9 cellular contexts compared by ENCODE assay signal in the genomic region with DNA sequence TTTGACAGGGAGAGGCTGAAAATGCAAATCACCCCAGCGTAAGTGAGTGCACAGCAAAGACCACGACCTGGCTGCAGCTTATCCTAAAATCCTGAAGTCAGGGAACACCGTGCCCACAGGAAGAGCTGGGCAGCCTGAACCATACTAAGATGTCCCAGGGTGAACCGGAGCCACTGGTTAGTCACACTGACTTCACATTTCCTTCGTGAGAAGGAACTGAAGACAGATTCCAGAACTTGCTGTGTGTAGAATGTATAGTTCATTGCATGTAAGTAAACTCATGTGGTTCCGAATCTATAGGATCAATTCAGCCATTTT.
A peak's percentile ranks its signal among the peaks of the same experiment; 100 is the strongest.
DNase-seq lines count a peak whose midpoint lies in the region; ATAC-seq and TF ChIP-seq lines count a peak whose summit lies in the region.
"Had no signal": no experiment of that assay in that cellular context is flagged by ENCODE, and none has a peak within 500 bp of the region (broad histone marks: within the 10 kb centered on the region; RNA-seq: fewer than 3 reads in every experiment).

No MANE protein-coding gene starts in this region.

- peaks cover 0 to 5% of the 10 kb centered on the region in 2 donors for H3K27me3 Mint-ChIP-seq in natural killer cell treated with Interleukin-12 subunit alpha and Interleukin-12 subunit beta and Interleukin-15 and Interleukin-18, amount 100 ng/mL, for 72 hours
- H3K27me3 Mint-ChIP-seq in natural killer cell (ENCODE audit: low read depth in 2 of 2) (no peaks in the 10 kb centered on the region), endodermal cell (ENCODE audit: insufficient read depth) (peaks cover 8% of the 10 kb centered on the region)
- H3K27me3 Mint-ChIP-seq in activated naive CD8-positive, alpha-beta T cell treated with anti-CD3 and anti-CD28 coated beads for 36 hours = peaks cover 8% of the 10 kb centered on the region
- H3K27me3 Mint-ChIP-seq: central memory CD8-positive, alpha-beta T cell had no signal

- H3K9ac ChIP-seq in endodermal cell (ENCODE audit: extremely low read depth, low read length, poor library complexity, severe bottlenecking) = no peak overlapping the region

- no peaks in the 10 kb centered on the region for H3K4me1 ChIP-seq in endodermal cell (ENCODE audit: control insufficient read depth, insufficient read depth, low read length)

- 78 to 84% methylated on average over 5 to 6 of the region's 6 CpGs for WGBS in endodermal cell (ENCODE audit: insufficient coverage in 1 of 2, insufficient read length in 1 of 2), 2 experiments

- no peak overlapping the region for H3K27ac Mint-ChIP-seq in natural killer cell treated with Interleukin-12 subunit alpha and Interleukin-12 subunit beta and Interleukin-15 and Interleukin-18, amount 100 ng/mL, for 72 hours
- H3K27ac Mint-ChIP-seq in natural killer cell = no peak overlapping the region
- H3K27ac Mint-ChIP-seq in activated naive CD8-positive, alpha-beta T cell treated with anti-CD3 and anti-CD28 coated beads for 36 hours = peak overlapping the region; percentile 74
- no peak overlapping the region for H3K27ac Mint-ChIP-seq in endodermal cell

- H3K36me3 Mint-ChIP-seq in natural killer cell treated with Interleukin-12 subunit alpha and Interleukin-12 subunit beta and Interleukin-15 and Interleukin-18, amount 100 ng/mL, for 72 hours = no peaks in the 10 kb centered on the region
- no peaks in the 10 kb centered on the region for H3K36me3 Mint-ChIP-seq in natural killer cell
- H3K36me3 Mint-ChIP-seq in activated naive CD8-positive, alpha-beta T cell treated with anti-CD3 and anti-CD28 coated beads for 36 hours = no peaks in the 10 kb centered on the region
- peaks cover 2% of the 10 kb centered on the region for H3K36me3 Mint-ChIP-seq in endodermal cell (ENCODE audit: low read depth)

- H3K4me1 Mint-ChIP-seq in natural killer cell treated with Interleukin-12 subunit alpha and Interleukin-12 subunit beta and Interleukin-15 and Interleukin-18, amount 100 ng/mL, for 72 hours (ENCODE audit: low read depth in 2 of 2) = peaks cover 0 to 7% of the 10 kb centered on the region in 2 donors
- H3K4me1 Mint-ChIP-seq in natural killer cell = peaks cover 0 to 6% of the 10 kb centered on the region in 2 donors
- H3K4me1 Mint-ChIP-seq in activated naive CD8-positive, alpha-beta T cell treated with anti-CD3 and anti-CD28 coated beads for 36 hours = peaks cover 3% of the 10 kb centered on the region
- peaks cover 5% of the 10 kb centered on the region for H3K4me1 Mint-ChIP-seq in endodermal cell
- H3K4me1 Mint-ChIP-seq: central memory CD8-positive, alpha-beta T cell had no signal

- H3K27ac ChIP-seq in endodermal cell (ENCODE audit: low read depth, low read length) = no peak overlapping the region

- TF ChIP-seq CTCF in natural killer cell (IDR thresholded peaks at IDR 0.05) = no peak
- no peak for TF ChIP-seq CTCF in endodermal cell (conservative IDR thresholded peaks at IDR 0.05)

- no peak overlapping the region for H3K4me3 ChIP-seq in endodermal cell (ENCODE audit: low read length)

- no peak for ATAC-seq in natural killer cell treated with Interleukin-12 subunit alpha and Interleukin-12 subunit beta and Interleukin-15 and Interleukin-18, amount 100 ng/mL, for 72 hours
- ATAC-seq in natural killer cell = no peak
- no peak for ATAC-seq in activated CD4-positive, CD25-positive, alpha-beta regulatory T cell treated with anti-CD3 and anti-CD28 coated beads, Interleukin-2, amount 50 U/mL, for 24 hours

- intact Hi-C loops in natural killer cell (cut with micrococcal nuclease) = loop anchor here (10.0 kb wide), 1 partner anchor 63 kb away; no protein-coding TSS in a partner anchor

- no peaks in the 10 kb centered on the region for H3K9me3 Mint-ChIP-seq in natural killer cell treated with Interleukin-12 subunit alpha and Interleukin-12 subunit beta and Interleukin-15 and Interleukin-18, amount 100 ng/mL, for 72 hours
- H3K9me3 Mint-ChIP-seq in natural killer cell (no peaks in the 10 kb centered on the region), endodermal cell (peaks cover 7% of the 10 kb centered on the region)
- no peaks in the 10 kb centered on the region for H3K9me3 Mint-ChIP-seq in activated naive CD8-positive, alpha-beta T cell treated with anti-CD3 and anti-CD28 coated beads for 36 hours
- H3K9me3 Mint-ChIP-seq: central memory CD8-positive, alpha-beta T cell had no signal

- no peaks in the 10 kb centered on the region for H3K27me3 ChIP-seq in endodermal cell (ENCODE audit: control insufficient read depth, insufficient read depth, low read length, poor library complexity, severe bottlenecking)

- no peak for DNase-seq in natural killer cell treated with Interleukin-12 subunit alpha and Interleukin-12 subunit beta and Interleukin-15 and Interleukin-18, amount 100 ng/mL, for 72 hours (ENCODE audit: low spot score)
- DNase-seq in natural killer cell (no peak), hepatic stellate cell (ENCODE audit: low spot score) (peak; percentile 48), NCI-H748 (lab: John Stamatoyannopoulos, UW; ENCODE audit: unreplicated experiment) (no peak), NCI-H1694 treated with DMSO at 0.1 percent for 48 hours (lab: John Stamatoyannopoulos, UW) (no peak), endodermal cell (no peak)
- DNase-seq in activated naive CD8-positive, alpha-beta T cell treated with anti-CD3 and anti-CD28 coated beads for 36 hours = no peak

- no peaks in the 10 kb centered on the region for H3K36me3 ChIP-seq in endodermal cell (ENCODE audit: control insufficient read depth, insufficient read depth, low read length)

- peak overlapping the region; percentile 56 for H3K4me3 Mint-ChIP-seq in natural killer cell treated with Interleukin-12 subunit alpha and Interleukin-12 subunit beta and Interleukin-15 and Interleukin-18, amount 100 ng/mL, for 72 hours
- H3K4me3 Mint-ChIP-seq in natural killer cell = no peak overlapping the region
- no peak overlapping the region for H3K4me3 Mint-ChIP-seq in activated naive CD8-positive, alpha-beta T cell treated with anti-CD3 and anti-CD28 coated beads for 36 hours
- no peak overlapping the region for H3K4me3 Mint-ChIP-seq in endodermal cell

- H3K9me3 ChIP-seq in endodermal cell (ENCODE audit: control insufficient read depth, low read length) = peaks cover 10% of the 10 kb centered on the region
